In the genomic region with DNA sequence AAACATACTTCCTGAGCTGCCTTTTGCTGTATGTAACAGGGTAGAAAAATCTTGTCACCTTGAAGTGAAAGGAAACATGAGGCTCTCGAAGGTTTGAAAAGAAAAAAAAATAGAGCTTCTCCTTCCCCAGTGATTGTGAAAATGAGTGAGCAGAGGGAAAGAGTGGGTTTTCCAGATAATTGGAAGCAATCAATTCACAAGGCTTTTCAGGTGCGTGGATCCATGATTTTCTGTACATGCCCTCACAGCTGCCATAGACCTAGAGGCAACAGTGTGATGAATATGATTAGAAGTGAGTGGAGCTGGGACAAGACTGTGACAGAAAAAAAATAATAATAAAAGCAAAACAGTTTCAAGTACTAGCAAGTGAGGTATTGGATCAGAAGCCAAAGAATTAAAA, we compare ENCODE assay signal across 31 cellular contexts.
"Had no signal": no experiment of that assay in that cellular context is flagged by ENCODE, and none has a peak within 500 bp of the region (broad histone marks: within the 10 kb centered on the region; RNA-seq: fewer than 3 reads in every experiment).

No MANE protein-coding gene starts in this region.

- H3K36me3 ChIP-seq: MG63, SJCRH30 had no signal

- H3K27me3 ChIP-seq: MG63, SJCRH30 had no signal

- H3K4me3 ChIP-seq: MG63, PC-9, SJCRH30, SK-N-MC had no signal

- H3K4me2 ChIP-seq: PC-9 had no signal

- ATAC-seq: Panc1, Right ventricle myocardium inferior, SK-N-SH treated with all-trans-retinoic acid at 6 μM for 48 hours had no signal

- DNase-seq: Kasumi-1, MG63, NCI-H1048, NCI-H1092 treated with DMSO at 0.1 percent for 48 hours, NCI-H1105 treated with DMSO at 0.1 percent for 48 hours, NCI-H1417, NCI-H1436, NCI-H146, NCI-H1694, NCI-H187, NCI-H1930, NCI-H2081, NCI-H2171 treated with DMSO at 0.1 percent for 48 hours, NCI-H2227 treated with DMSO at 0.1 percent for 48 hours, NCI-H345, NCI-H446, NCI-H510A treated with DMSO at 0.1 percent for 48 hours, NCI-H524 treated with DMSO at 0.1 percent for 48 hours, NCI-H526 treated with DMSO at 0.1 percent for 48 hours, NCI-H748 treated with DMSO at 0.1 percent for 48 hours, NCI-H82, PC-9, SHP77, SIG-M5, SJCRH30, SW 1271 had no signal

- H3K9me3 ChIP-seq: MG63, SJCRH30 had no signal

- H3K27ac ChIP-seq: PC-9, RWPE1, SJCRH30, SK-N-MC had no signal
